ENCODE assay signal across 8 cellular contexts in the genomic region with DNA sequence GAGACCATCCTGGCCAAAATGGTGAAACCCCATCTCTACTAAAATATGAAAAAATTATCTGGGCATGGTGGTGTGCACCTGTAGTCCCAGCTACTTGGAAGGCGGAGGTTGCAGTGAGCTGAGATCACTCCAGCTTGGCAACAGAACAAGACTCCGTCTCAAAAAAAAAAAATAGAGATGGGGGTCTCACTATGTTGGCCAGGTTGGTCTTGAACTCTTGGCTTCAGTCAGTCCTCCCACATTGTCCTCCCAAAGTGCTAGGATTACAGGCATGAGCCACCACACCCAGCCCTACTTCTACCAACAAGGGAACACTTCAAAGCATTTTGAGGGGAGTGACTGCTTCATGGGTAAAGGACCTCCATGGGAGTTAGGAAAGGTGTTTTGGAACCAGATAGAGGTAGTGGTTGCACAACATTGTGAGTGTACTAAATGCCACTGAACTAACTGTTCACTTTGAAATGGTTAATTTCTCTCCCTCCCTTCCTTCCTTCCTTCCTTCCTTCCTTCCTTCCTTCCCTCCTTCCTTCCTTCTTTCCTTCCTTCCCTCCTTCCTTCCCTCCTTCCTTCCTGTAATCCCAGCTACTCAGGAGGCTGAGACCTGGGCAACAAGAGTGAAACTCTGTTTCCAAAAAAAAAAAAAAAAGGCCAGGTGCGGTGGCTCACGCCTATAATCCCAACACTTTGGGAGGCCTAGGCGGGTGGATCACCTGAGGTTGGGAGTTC. TPM values are rescaled to one million over a fixed set of nuclear protein-coding genes. Genes with fewer than 3 reads are reported as not detected.
DNase-seq lines count a peak whose midpoint lies in the region; ATAC-seq, FAIRE-seq and TF ChIP-seq lines count a peak whose summit lies in the region.
"Not testable (repeated sequence)": the region's sequence is repeated elsewhere in the genome, so short reads cannot be mapped to it uniquely, and the experiment has no call there.

No MANE protein-coding gene starts in this region.

- not testable (repeated sequence) for DNase-seq in A549 (ENCODE audit: low read depth in 1 of 2, low spot score in 1 of 2); RWPE2 (ENCODE audit: low spot score); activated CD4-positive, alpha-beta memory T cell treated with anti-CD3 and anti-CD28 coated beads for 36 hours; activated naive CD8-positive, alpha-beta T cell treated with anti-CD3 and anti-CD28 coated beads for 36 hours; H1 (ENCODE audit: low read depth in 1 of 2, low spot score in 2 of 2)

- not testable (repeated sequence) for FAIRE-seq in A549 (lab: Jason Lieb, UNC); H1 (lab: Jason Lieb, UNC)

- not testable (repeated sequence) for H3K9me3 Mint-ChIP-seq in activated CD4-positive, alpha-beta memory T cell treated with anti-CD3 and anti-CD28 coated beads for 36 hours; activated naive CD8-positive, alpha-beta T cell treated with anti-CD3 and anti-CD28 coated beads for 36 hours

- H3K36me3 ChIP-seq in BLaER1 treated with 17β-estradiol and CSF1 and Interleukin-3, amounts not matched to agents 10 nM and 100 nM; HEK293 (ENCODE audit: control insufficient read depth in 2 of 2, insufficient read depth in 1 of 2, low read length in 2 of 2); RWPE2 (ENCODE audit: low read depth); H1 (ENCODE audit: control insufficient read depth in 2 of 4, insufficient read depth in 4 of 4, low read length in 3 of 4); liver (ENCODE audit: control insufficient read depth in 4 of 4, insufficient read depth in 3 of 4, low read depth in 1 of 4, low read length in 3 of 4): not testable (repeated sequence)

- H2AK5ac ChIP-seq in H1 (ENCODE audit: low read depth, low read length) = not testable (repeated sequence)

- peak overlapping the region; percentile 68; the same call in 1 of the 2 replicates for H3K18ac ChIP-seq in H1 (ENCODE audit: extremely low read depth, low read length)

- H4K8ac ChIP-seq in H1 (ENCODE audit: extremely low read depth, insufficient read depth, low read length) = not testable (repeated sequence)

- CTCF ChIA-PET in A549 (lab: Yijun Ruan, JAX) = not testable (repeated sequence)
- CTCF ChIA-PET in HEK293 (lab: Yijun Ruan, JAX) (interaction anchor here (0.5 to 1.0 kb wide), 4 partner anchors 58 to 761 kb away, joined by 3 to 4 read pairs (median 3); no protein-coding TSS in a partner anchor), H1 (lab: Charles Lee; ENCODE audit: partially characterized antibody) (interaction anchor here (0.6 to 1.1 kb wide), 5 partner anchors 9 to 59 kb away, joined by 3 to 5 read pairs (median 3); no protein-coding TSS in a partner anchor)
- CTCF ChIA-PET in activated CD4-positive, alpha-beta memory T cell treated with anti-CD3 and anti-CD28 coated beads for 36 hours (lab: Charles Lee) = interaction anchor here (1.2 to 1.9 kb wide), 2 partner anchors 67 to 69 kb away, joined by 3 to 8 read pairs; no protein-coding TSS in a partner anchor

- H3K27ac Mint-ChIP-seq in activated CD4-positive, alpha-beta memory T cell treated with anti-CD3 and anti-CD28 coated beads for 36 hours = peak overlapping the region; percentile 33
- peak overlapping the region; percentile 23 for H3K27ac Mint-ChIP-seq in activated naive CD8-positive, alpha-beta T cell treated with anti-CD3 and anti-CD28 coated beads for 36 hours

- not testable (repeated sequence) for H2BK15ac ChIP-seq in H1 (ENCODE audit: low read length)

- H3K4me1 Mint-ChIP-seq in activated CD4-positive, alpha-beta memory T cell treated with anti-CD3 and anti-CD28 coated beads for 36 hours (ENCODE audit: low read depth) = peaks cover 31% of the 10 kb centered on the region
- H3K4me1 Mint-ChIP-seq in activated naive CD8-positive, alpha-beta T cell treated with anti-CD3 and anti-CD28 coated beads for 36 hours = peaks cover 35% of the 10 kb centered on the region

- POLR2A ChIA-PET in A549 (lab: Yijun Ruan, JAX) (interaction anchor here (0.7 kb wide), 2 partner anchors 435 to 1805 kb away, joined by 3 to 5 read pairs; no protein-coding TSS in a partner anchor), HEK293 (lab: Yijun Ruan, JAX) (interaction anchor here (0.6 kb wide), 1 partner anchor 417 kb away, joined by 4 read pairs; no protein-coding TSS in a partner anchor), H1 (lab: Charles Lee; ENCODE audit: partially characterized antibody) (interaction anchor here (0.6 to 16.4 kb wide), 4 partner anchors 13 to 80 kb away, joined by 4 to 895 read pairs (median 439); no protein-coding TSS in a partner anchor)
- POLR2A ChIA-PET in activated CD4-positive, alpha-beta memory T cell treated with anti-CD3 and anti-CD28 coated beads for 36 hours (lab: Charles Lee) = interaction anchor here (1.1 kb wide), 1 partner anchor 9 kb away, joined by 3 read pairs; no protein-coding TSS in a partner anchor

- not testable (repeated sequence) for H2BK20ac ChIP-seq in H1 (ENCODE audit: low read length)

- not testable (repeated sequence) for H3K4me3 ChIP-seq in A549; BLaER1 treated with 17β-estradiol and CSF1 and Interleukin-3, amounts not matched to agents 10 nM and 100 nM; HEK293 (ENCODE audit: low read depth, low read length); RWPE2 (ENCODE audit: severe bottlenecking); H1 (ENCODE audit: extremely low read depth in 1 of 4, insufficient read depth in 2 of 4, low read depth in 3 of 4, low read length in 4 of 4); liver (ENCODE audit: low read depth in 1 of 3, low read length in 3 of 3)

- not testable (repeated sequence) for H3K27me3 ChIP-seq in BLaER1 treated with 17β-estradiol and CSF1 and Interleukin-3, amounts not matched to agents 10 nM and 100 nM; RWPE2 (ENCODE audit: insufficient read depth, poor library complexity, severe bottlenecking); H1 (replicated peaks in 1 of 4; ENCODE audit: control insufficient read depth in 3 of 4, extremely low read depth in 1 of 4, insufficient read depth in 3 of 4, low read length in 3 of 4); liver (ENCODE audit: control insufficient read depth in 4 of 4, insufficient read depth in 4 of 4, low read length in 3 of 4)

- H3K9ac ChIP-seq in BLaER1 treated with 17β-estradiol and CSF1 and Interleukin-3, amounts not matched to agents 10 nM and 100 nM; H1 (replicated peaks in 1 of 4; ENCODE audit: extremely low read depth in 1 of 4, low read depth in 3 of 4, low read length in 3 of 4); liver (ENCODE audit: low read depth in 1 of 2, low read length in 2 of 2): not testable (repeated sequence)

- H4K91ac ChIP-seq in H1 (replicated peaks; ENCODE audit: insufficient read length, low read length) = not testable (repeated sequence)

- H3K23ac ChIP-seq in H1 (ENCODE audit: insufficient read length) = not testable (repeated sequence)

- peaks cover 51% of the 10 kb centered on the region for H3K4me1 ChIP-seq in A549
- peaks cover 34 to 88% (median 69%) of the 10 kb centered on the region in 10 experiments for H3K4me1 ChIP-seq in BLaER1 treated with 17β-estradiol and CSF1 and Interleukin-3, amounts not matched to agents 10 nM and 100 nM
- not testable (repeated sequence) for H3K4me1 ChIP-seq in HEK293 (ENCODE audit: control insufficient read depth, insufficient read depth, low read length)
- H3K4me1 ChIP-seq in RWPE2 (ENCODE audit: insufficient read depth, poor library complexity, severe bottlenecking) = peaks cover 48% of the 10 kb centered on the region
- peaks cover 5 to 30% (median 16%) of the 10 kb centered on the region in 4 experiments for H3K4me1 ChIP-seq in H1 (replicated peaks in 1 of 4; ENCODE audit: control insufficient read depth in 3 of 4, insufficient read depth in 4 of 4, low read length in 3 of 4)
- peaks cover 4 to 16% (median 9%) of the 10 kb centered on the region in 4 donors for H3K4me1 ChIP-seq in liver (ENCODE audit: control insufficient read depth in 4 of 4, insufficient read depth in 4 of 4, low read length in 3 of 4)

- TF ChIP-seq POLR2A in A549 (IDR thresholded peaks at IDR 0.05; ENCODE audit: low read length); H1 (IDR thresholded peaks at IDR 0.05; ENCODE audit: control extremely low read depth in 1 of 2, low read depth in 2 of 2, low read length in 2 of 2): not testable (repeated sequence)

- 93% methylated on average over 5 of the region's 5 CpGs for WGBS in A549 (ENCODE audit: missing lambda C conversion rate)
- 90% methylated on average over 2 of the region's 5 CpGs; no CpG with 5 or more reads in 1 of the 2 experiments for WGBS in H1 (ENCODE audit: extremely low coverage in 1 of 2, insufficient coverage in 1 of 2, insufficient read length in 1 of 2, insufficient replicate concordance in 2 of 2, low coverage in 1 of 2, low lambda C conversion rate in 2 of 2, missing lambda C conversion rate in 1 of 2), 2 experiments
- WGBS in liver = 98% methylated on average over 5 of the region's 5 CpGs

- not testable (repeated sequence) for H3K14ac ChIP-seq in H1 (ENCODE audit: insufficient read length)

- H3K4me3 Mint-ChIP-seq in activated CD4-positive, alpha-beta memory T cell treated with anti-CD3 and anti-CD28 coated beads for 36 hours; activated naive CD8-positive, alpha-beta T cell treated with anti-CD3 and anti-CD28 coated beads for 36 hours: not testable (repeated sequence)

- H4K20me1 ChIP-seq in BLaER1 treated with 17β-estradiol and CSF1 and Interleukin-3, amounts not matched to agents 10 nM and 100 nM; H1 (replicated peaks in 1 of 2; ENCODE audit: control insufficient read depth in 1 of 2, insufficient read depth in 2 of 2, low read length in 2 of 2): not testable (repeated sequence)

- intact Hi-C loops in activated CD4-positive, alpha-beta memory T cell treated with anti-CD3 and anti-CD28 coated beads for 36 hours (cut with micrococcal nuclease) = not testable (repeated sequence)

- H3K23me2 ChIP-seq in H1 (ENCODE audit: low read depth, low read length) = not testable (repeated sequence)

- H3K4me2 ChIP-seq in A549; H1 (ENCODE audit: insufficient read depth in 1 of 2, low read depth in 2 of 2, low read length in 2 of 2): not testable (repeated sequence)
- H3K4me2 ChIP-seq in BLaER1 treated with 17β-estradiol and CSF1 and Interleukin-3, amounts not matched to agents 10 nM and 100 nM = peak overlapping the region in 9 of 11 experiments; percentile 24 to 49 (median 34); a peak in 13 of 22 replicates

- H3K79me2 ChIP-seq in H1 (ENCODE audit: control insufficient read depth in 1 of 2, insufficient read depth in 2 of 2, low read length in 2 of 2) = not testable (repeated sequence)

- not testable (repeated sequence) for H3K9me3 ChIP-seq in A549; BLaER1 treated with 17β-estradiol and CSF1 and Interleukin-3, amounts not matched to agents 10 nM and 100 nM (replicated peaks in 1 of 11); HEK293 (ENCODE audit: control insufficient read depth, insufficient read depth, low read depth, low read length); RWPE2 (ENCODE audit: severe bottlenecking); H1 (ENCODE audit: insufficient read depth in 2 of 2, low read depth in 1 of 2, low read length in 1 of 2); liver (ENCODE audit: control insufficient read depth in 4 of 4, low read length in 3 of 4)

- H2AFZ ChIP-seq in H1 (ENCODE audit: low read length) = not testable (repeated sequence)

- not testable (repeated sequence) for TF ChIP-seq CTCF in A549 (IDR thresholded peaks at IDR 0.05); HEK293 (tag by site-specific recombination; IDR thresholded peaks at IDR 0.05); RWPE2 (IDR thresholded peaks at IDR 0.05; ENCODE audit: poor library complexity, severe bottlenecking); H1 (IDR thresholded peaks at IDR 0.05; ENCODE audit: control extremely low read depth in 1 of 3, insufficient read depth in 1 of 3, low read depth in 1 of 3, low read length in 3 of 3); liver (IDR thresholded peaks at IDR 0.05; ENCODE audit: low read depth, low read length, missing input control)

- not testable (repeated sequence) for H3K56ac ChIP-seq in H1 (replicated peaks; ENCODE audit: insufficient read length, low read depth, low read length)

- not testable (repeated sequence) for H2BK5ac ChIP-seq in H1 (ENCODE audit: low read depth, low read length)

- not testable (repeated sequence) for H3K79me1 ChIP-seq in H1 (ENCODE audit: low read depth, low read length)

- H4K5ac ChIP-seq in H1 (ENCODE audit: insufficient read length, low read depth, low read length) = not testable (repeated sequence)

- not testable (repeated sequence) for TF ChIP-seq EP300 in A549 (IDR thresholded peaks at IDR 0.05); H1 (IDR thresholded peaks at IDR 0.05; ENCODE audit: borderline replicate concordance in 1 of 2, low read depth in 2 of 2, low read length in 2 of 2)

- H3K36me3 Mint-ChIP-seq in activated CD4-positive, alpha-beta memory T cell treated with anti-CD3 and anti-CD28 coated beads for 36 hours; activated naive CD8-positive, alpha-beta T cell treated with anti-CD3 and anti-CD28 coated beads for 36 hours: not testable (repeated sequence)

- not testable (repeated sequence) for H2BK120ac ChIP-seq in H1 (replicated peaks; ENCODE audit: low read depth, low read length)

- not testable (repeated sequence) for TF ChIP-seq RAD21 in A549 (conservative IDR thresholded peaks at IDR 0.05 in 1 of 2, IDR thresholded peaks at IDR 0.05 in 1 of 2); H1 (IDR thresholded peaks at IDR 0.05 in 1 of 2, conservative IDR thresholded peaks at IDR 0.05 in 1 of 2; ENCODE audit: low read depth in 2 of 2, low read length in 2 of 2)
- peak in 1 of 2 donors; percentile 25 for TF ChIP-seq RAD21 in liver (IDR thresholded peaks at IDR 0.05)

- not testable (repeated sequence) for ATAC-seq in A549; RWPE2 (ENCODE audit: low read depth)

- H3K27ac ChIP-seq in A549 = peak overlapping the region; percentile 97 to 100; a peak in 5 of 6 replicates
- not testable (repeated sequence) for H3K27ac ChIP-seq in BLaER1 treated with 17β-estradiol and CSF1 and Interleukin-3, amounts not matched to agents 10 nM and 100 nM; HEK293 (ENCODE audit: extremely low read depth, low read depth, low read length); H1 (ENCODE audit: low read depth, low read length); liver (ENCODE audit: low read depth in 1 of 2, low read length in 2 of 2)
- H3K27ac ChIP-seq in RWPE2 (ENCODE audit: poor library complexity, severe bottlenecking) = peak overlapping the region; percentile 99

- not testable (repeated sequence) for H3K27me3 Mint-ChIP-seq in activated CD4-positive, alpha-beta memory T cell treated with anti-CD3 and anti-CD28 coated beads for 36 hours; activated naive CD8-positive, alpha-beta T cell treated with anti-CD3 and anti-CD28 coated beads for 36 hours

- H3K4ac ChIP-seq in H1 (replicated peaks; ENCODE audit: insufficient read length, low read depth, low read length) = not testable (repeated sequence)

- H2BK12ac ChIP-seq in H1 (ENCODE audit: low read depth, low read length) = 0 out of 2 replicates have a peak overlapping the region, but pooled peaks have one; percentile 62

RNA-seq across cellular contexts. Expression of gene DDIT4, which starts 5.1 kb away (rescaled TPM):
- polyA plus RNA-seq in A549 (2011; rRNA removed) (329 and 392 TPM in 2 replicates), A549 (2017; fragmentation: RNase III; extraction: RNeasy Plus Mini Kit Qiagen cat#74134 plus additional on column Dnase treatment) (188 to 239 TPM (median 238 TPM) in 3 replicates), H1 (2011; rRNA removed) (108 and 187 TPM in 2 replicates), liver (10 to 100 TPM; 47.4 to 69.0 TPM)
- polyA plus RNA-seq in A549 (2012; cell fraction: cytosol; rRNA removed) = 189 and 275 TPM in 2 replicates
- polyA plus RNA-seq in A549 (2012; cell fraction: nucleus; rRNA removed) = 368 and 387 TPM in 2 replicates
- polyA minus RNA-seq in A549 (2011; rRNA and poly(A)+ RNA removed) = 299 and 339 TPM in 2 replicates
- total RNA-seq in activated CD4-positive, alpha-beta memory T cell treated with anti-CD3 and anti-CD28 coated beads for 36 hours = 100 to 1,000 TPM; 637 TPM
- total RNA-seq in activated naive CD8-positive, alpha-beta T cell treated with anti-CD3 and anti-CD28 coated beads for 36 hours = 100 to 1,000 TPM; 422 to 424 TPM
- total RNA-seq in H1 (2021; fragmentation: NEBNext Ultra II Directional; extraction: Animal tissue kit (Norgen Biotek cat#: 25700)) = 42.1 and 47.4 TPM in 2 replicates
- polyA plus RNA-seq in H1 (2011; cell fraction: cytosol; rRNA removed) = 146 TPM
- 143 TPM for polyA plus RNA-seq in H1 (2011; cell fraction: nucleus; rRNA removed)
- 55.0 to 142 TPM (median 113 TPM) in 4 replicates for polyA plus RNA-seq in H1 (2012, experiment 1 of 2)
- polyA plus RNA-seq in H1 (2012, experiment 2 of 2) = 62.5 TPM
- 18.5 TPM for polyA plus RNA-seq in H1 (2013, experiment 1 of 2)
- polyA plus RNA-seq in H1 (2013, experiment 2 of 2) = 19.9 TPM
- 63.3 and 82.3 TPM in 2 replicates for polyA minus RNA-seq in H1 (2011; rRNA and poly(A)+ RNA removed)
- 113 TPM for polyA minus RNA-seq in H1 (2011; cell fraction: cytosol; rRNA and poly(A)+ RNA removed)
- polyA minus RNA-seq in H1 (2011; cell fraction: nucleus; rRNA and poly(A)+ RNA removed) = 186 TPM
- total RNA-seq in liver = 10 to 100 TPM; 18.4 to 39.9 TPM

RNA-seq across cellular contexts. Expression of gene ASCC1, which starts 52.6 kb away (rescaled TPM):
- polyA plus RNA-seq in A549 (2011; rRNA removed) = 82.3 and 83.7 TPM in 2 replicates
- polyA plus RNA-seq in A549 (2012; cell fraction: cytosol; rRNA removed) = 21.6 and 24.9 TPM in 2 replicates
- polyA plus RNA-seq in A549 (2012; cell fraction: nucleus; rRNA removed) = 12.2 and 19.1 TPM in 2 replicates
- polyA plus RNA-seq in A549 (2017; fragmentation: RNase III; extraction: RNeasy Plus Mini Kit Qiagen cat#74134 plus additional on column Dnase treatment) = 56.2 to 58.9 TPM (median 56.5 TPM) in 3 replicates
- polyA minus RNA-seq in A549 (2011; rRNA and poly(A)+ RNA removed) = 35.9 and 39.6 TPM in 2 replicates
- total RNA-seq in activated CD4-positive, alpha-beta memory T cell treated with anti-CD3 and anti-CD28 coated beads for 36 hours = 10 to 100 TPM; 50.9 to 52.5 TPM
- 10 to 100 TPM; 57.3 to 57.7 TPM for total RNA-seq in activated naive CD8-positive, alpha-beta T cell treated with anti-CD3 and anti-CD28 coated beads for 36 hours
- total RNA-seq in H1 (2021; fragmentation: NEBNext Ultra II Directional; extraction: Animal tissue kit (Norgen Biotek cat#: 25700)) = 30.2 and 35.8 TPM in 2 replicates
- 13.7 and 25.6 TPM in 2 replicates for polyA plus RNA-seq in H1 (2011; rRNA removed)
- polyA plus RNA-seq in H1 (2011; cell fraction: cytosol; rRNA removed) = 21.2 TPM
- polyA plus RNA-seq in H1 (2011; cell fraction: nucleus; rRNA removed) = 8.3 TPM
- polyA plus RNA-seq in H1 (2012, experiment 1 of 2) = 27.9 to 42.2 TPM (median 30.6 TPM) in 4 replicates
- polyA plus RNA-seq in H1 (2012, experiment 2 of 2) = 4.2 TPM
- 31.2 TPM for polyA plus RNA-seq in H1 (2013, experiment 1 of 2)
- polyA plus RNA-seq in H1 (2013, experiment 2 of 2) = 32.0 TPM
- 28.0 and 35.9 TPM in 2 replicates for polyA minus RNA-seq in H1 (2011; rRNA and poly(A)+ RNA removed)
- 22.5 TPM for polyA minus RNA-seq in H1 (2011; cell fraction: cytosol; rRNA and poly(A)+ RNA removed)
- 27.0 TPM for polyA minus RNA-seq in H1 (2011; cell fraction: nucleus; rRNA and poly(A)+ RNA removed)
- 10 to 100 TPM in 1 of 2 donors, 1 to 10 TPM in 1; 6.9 to 11.0 TPM for total RNA-seq in liver
- polyA plus RNA-seq in liver = 10 to 100 TPM in 1 of 2 donors, 1 to 10 TPM in 1; 9.5 to 13.9 TPM

RNA-seq across cellular contexts. Expression of gene ANAPC16, which starts 52.8 kb away (rescaled TPM):
- polyA plus RNA-seq in A549 (2011; rRNA removed) (136 and 165 TPM in 2 replicates), A549 (2017; fragmentation: RNase III; extraction: RNeasy Plus Mini Kit Qiagen cat#74134 plus additional on column Dnase treatment) (75.1 to 86.1 TPM (median 79.8 TPM) in 3 replicates), H1 (2011; rRNA removed) (33.6 and 53.1 TPM in 2 replicates), liver (10 to 100 TPM; 61.3 to 96.3 TPM)
- polyA plus RNA-seq in A549 (2012; cell fraction: cytosol; rRNA removed) = 61.1 and 70.5 TPM in 2 replicates
- 13.7 and 21.8 TPM in 2 replicates for polyA plus RNA-seq in A549 (2012; cell fraction: nucleus; rRNA removed)
- 36.8 and 46.6 TPM in 2 replicates for polyA minus RNA-seq in A549 (2011; rRNA and poly(A)+ RNA removed)
- 100 to 1,000 TPM; 119 to 122 TPM for total RNA-seq in activated CD4-positive, alpha-beta memory T cell treated with anti-CD3 and anti-CD28 coated beads for 36 hours
- total RNA-seq in activated naive CD8-positive, alpha-beta T cell treated with anti-CD3 and anti-CD28 coated beads for 36 hours = 10 to 100 TPM; 71.0 to 81.8 TPM
- 56.2 and 57.4 TPM in 2 replicates for total RNA-seq in H1 (2021; fragmentation: NEBNext Ultra II Directional; extraction: Animal tissue kit (Norgen Biotek cat#: 25700))
- polyA plus RNA-seq in H1 (2011; cell fraction: cytosol; rRNA removed) = 68.5 TPM
- polyA plus RNA-seq in H1 (2011; cell fraction: nucleus; rRNA removed) = 24.3 TPM
- polyA plus RNA-seq in H1 (2012, experiment 1 of 2) = 51.6 to 58.4 TPM (median 55.8 TPM) in 4 replicates
- polyA plus RNA-seq in H1 (2012, experiment 2 of 2) = 12.7 TPM
- 43.7 TPM for polyA plus RNA-seq in H1 (2013, experiment 1 of 2)
- 47.2 TPM for polyA plus RNA-seq in H1 (2013, experiment 2 of 2)
- 18.3 and 23.7 TPM in 2 replicates for polyA minus RNA-seq in H1 (2011; rRNA and poly(A)+ RNA removed)
- polyA minus RNA-seq in H1 (2011; cell fraction: cytosol; rRNA and poly(A)+ RNA removed) = 13.5 TPM
- polyA minus RNA-seq in H1 (2011; cell fraction: nucleus; rRNA and poly(A)+ RNA removed) = 11.6 TPM
- 10 to 100 TPM; 36.8 to 49.8 TPM for total RNA-seq in liver
